ENCODE assay signal across 1 cellular context in the genomic region with DNA sequence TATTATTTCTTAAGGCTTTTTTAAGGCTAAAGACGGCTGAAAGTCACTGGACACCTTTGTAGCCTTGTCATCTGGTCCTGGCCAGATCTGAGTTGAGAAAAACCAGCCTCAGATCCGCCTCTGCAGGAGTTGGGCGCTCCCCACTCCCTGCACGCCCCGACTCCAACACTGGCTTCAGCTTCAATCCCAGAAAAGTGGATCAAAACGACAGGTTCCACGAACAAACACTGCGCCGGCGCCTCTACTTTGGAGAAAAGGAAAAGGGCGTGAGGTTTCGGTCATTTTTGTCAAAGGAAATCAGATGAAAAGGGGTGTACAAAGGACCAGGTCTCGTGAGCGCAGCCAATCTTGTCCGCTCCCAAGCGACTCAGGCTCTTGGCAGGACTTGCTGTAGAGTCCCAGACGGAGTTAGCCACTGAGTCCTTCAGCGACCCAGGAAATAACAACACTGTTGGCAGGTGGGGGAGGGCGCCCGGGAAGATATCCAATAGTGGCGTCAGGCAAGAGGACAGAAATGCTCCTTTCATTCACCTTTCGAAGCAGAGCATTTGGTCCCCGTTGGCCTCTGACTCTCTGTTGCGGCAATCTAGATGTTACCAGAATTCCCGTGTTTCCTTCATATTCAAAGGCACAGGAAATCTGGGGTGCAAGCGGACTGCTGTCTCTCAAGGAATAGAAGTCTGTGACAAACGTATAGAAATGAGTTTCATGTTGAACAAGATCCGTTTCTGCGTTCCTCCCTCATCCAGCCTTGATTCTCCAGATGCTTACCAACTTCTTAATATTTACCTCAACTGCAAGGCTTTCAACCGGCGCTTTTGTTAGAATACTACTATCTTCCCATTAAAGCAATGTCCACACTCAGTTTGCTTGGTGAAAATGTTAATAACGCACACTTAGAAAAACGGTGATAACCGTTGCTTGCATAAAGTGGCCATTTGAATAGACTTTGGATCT.
TF ChIP-seq lines count a peak whose summit lies in the region.

No MANE protein-coding gene starts in this region.

TF ChIP-seq in endothelial cell of umbilical vein, 7 proteins besides CTCF, POLR2A, EP300 and RAD21:
- TF ChIP-seq POLR2AphosphoS5 (IDR thresholded peaks at IDR 0.05; ENCODE audit: insufficient read depth, low read depth, low read length) (no peak), FOS (IDR thresholded peaks at IDR 0.05; ENCODE audit: borderline replicate concordance, insufficient read depth, low read length) (no peak), MYC (IDR thresholded peaks at IDR 0.05; ENCODE audit: low read depth, low read length) (no peak), EZH2 (IDR thresholded peaks at IDR 0.05; ENCODE audit: borderline replicate concordance, low read depth, low read length, severe bottlenecking) (no peak), JUN (IDR thresholded peaks at IDR 0.05; ENCODE audit: borderline replicate concordance, insufficient read depth, insufficient read length, low read depth) (no peak), GATA2 (IDR thresholded peaks at IDR 0.05; ENCODE audit: insufficient read depth, insufficient read length, low read depth, low read length) (no peak)
- TF ChIP-seq, protein P1, sequence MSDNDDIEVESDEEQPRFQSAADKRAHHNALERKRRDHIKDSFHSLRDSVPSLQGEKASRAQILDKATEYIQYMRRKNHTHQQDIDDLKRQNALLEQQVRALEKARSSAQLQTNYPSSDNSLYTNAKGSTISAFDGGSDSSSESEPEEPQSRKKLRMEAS (IDR thresholded peaks at IDR 0.05; ENCODE audit: insufficient read depth, insufficient read length), result no peak
